ENCODE assay signal across 9 cellular contexts in genomic region chr4:184684491-184685189, GRCh38. TPM values are rescaled to one million over a fixed set of nuclear protein-coding genes. Genes with fewer than 3 reads are reported as not detected.
DNase-seq lines count a peak whose midpoint lies in the region; ATAC-seq and TF ChIP-seq lines count a peak whose summit lies in the region.
"Had no signal": no experiment of that assay in that cellular context is flagged by ENCODE, and none has a peak within 500 bp of the region (broad histone marks: within the 10 kb centered on the region; RNA-seq: fewer than 3 reads in every experiment).

No MANE protein-coding gene starts in this region.

- H3K9ac ChIP-seq in mammary epithelial cell (ENCODE audit: insufficient read depth, low read length), result no peak overlapping the region

- H3K4me1 Mint-ChIP-seq in naive thymus-derived CD4-positive, alpha-beta T cell, result peaks cover 0 to 21% (median 7%) of the 10 kb centered on the region in 7 donors
- peaks cover 10% of the 10 kb centered on the region for H3K4me1 Mint-ChIP-seq in osteocyte (ENCODE audit: unreplicated experiment)

- ATAC-seq in naive thymus-derived CD4-positive, alpha-beta T cell, result peak; percentile 86
- ATAC-seq in HG03025 (IDR thresholded peaks at IDR 0.05; ENCODE audit: low FRiP score, unreplicated experiment) (no peak), HG03469 (IDR thresholded peaks at IDR 0.05; ENCODE audit: unreplicated experiment) (no peak)

- in situ Hi-C loops in mammary epithelial cell (cut with MboI; ENCODE audit: low sequenced_read_pairs in 2 of 2), result no loop called here

- H3K9me3 ChIP-seq in mammary epithelial cell (replicated peaks; ENCODE audit: insufficient read depth, low read length), result no peaks in the 10 kb centered on the region
- H3K9me3 ChIP-seq in naive thymus-derived CD4-positive, alpha-beta T cell (ENCODE audit: control insufficient read depth in 2 of 3, low read length in 3 of 3), result no peaks in the 10 kb centered on the region

- no peak overlapping the region for H2AFZ ChIP-seq in mammary epithelial cell (ENCODE audit: low read depth, low read length)

- no TSS peak for BruUV-seq in mammary epithelial cell (replicated peaks; lab: Mats Ljungman, UMichigan)

- peak; percentile 17 for DNase-seq in GM03348 (ENCODE audit: low spot score)
- DNase-seq in MV-4-11 (lab: John Stamatoyannopoulos, UW), result peak; percentile 95
- DNase-seq in mammary epithelial cell, result peak; percentile 5
- DNase-seq in naive thymus-derived CD4-positive, alpha-beta T cell, result no peak
- DNase-seq in osteocyte (ENCODE audit: extremely low spot score, unreplicated experiment), result no peak
- DNase-seq: anterior cingulate cortex, NCI-H146 had no signal

- no peak overlapping the region for H3K4me3 ChIP-seq in mammary epithelial cell (replicated peaks in 1 of 3; ENCODE audit: insufficient read depth in 1 of 3, low read depth in 2 of 3, low read length in 3 of 3)
- no peak overlapping the region for H3K4me3 ChIP-seq in naive thymus-derived CD4-positive, alpha-beta T cell (ENCODE audit: low read length)

- no peaks in the 10 kb centered on the region for H3K27me3 Mint-ChIP-seq in naive thymus-derived CD4-positive, alpha-beta T cell
- no peaks in the 10 kb centered on the region for H3K27me3 Mint-ChIP-seq in osteocyte (ENCODE audit: unreplicated experiment)

- no peaks in the 10 kb centered on the region for H3K27me3 ChIP-seq in mammary epithelial cell (ENCODE audit: insufficient read depth, low read length)
- no peaks in the 10 kb centered on the region for H3K27me3 ChIP-seq in naive thymus-derived CD4-positive, alpha-beta T cell (ENCODE audit: control insufficient read depth in 2 of 2, insufficient read depth in 2 of 2, low read length in 2 of 2)

- H3K4me1 ChIP-seq in mammary epithelial cell (ENCODE audit: insufficient read depth, low read length), result peaks cover 28% of the 10 kb centered on the region
- H3K4me1 ChIP-seq in naive thymus-derived CD4-positive, alpha-beta T cell (ENCODE audit: control insufficient read depth in 2 of 2, insufficient read depth in 2 of 2, low read length in 2 of 2), result no peaks in the 10 kb centered on the region

- peak overlapping the region in 3 of 9 donors; percentile 13 to 53 (median 50) for H3K27ac Mint-ChIP-seq in naive thymus-derived CD4-positive, alpha-beta T cell
- no peak overlapping the region for H3K27ac Mint-ChIP-seq in osteocyte (ENCODE audit: unreplicated experiment)

- no peak overlapping the region for H3K27ac ChIP-seq in mammary epithelial cell (ENCODE audit: insufficient read depth, low read depth, low read length)
- no peak overlapping the region for H3K27ac ChIP-seq in naive thymus-derived CD4-positive, alpha-beta T cell (ENCODE audit: low read depth, low read length)

- intact Hi-C loops in mammary epithelial cell (cut with micrococcal nuclease), result no loop called here
- intact Hi-C loops in naive thymus-derived CD4-positive, alpha-beta T cell (cut with micrococcal nuclease), result no loop called here

- no peak overlapping the region for H3K4me2 ChIP-seq in mammary epithelial cell (ENCODE audit: insufficient read depth, low read depth, low read length)

- WGBS in mammary epithelial cell (ENCODE audit: low coverage, missing lambda C conversion rate), result 83% methylated on average over 5 of the region's 5 CpGs

- H3K79me2 ChIP-seq in mammary epithelial cell (ENCODE audit: insufficient read depth, low read length), result no peaks in the 10 kb centered on the region

- CTCF ChIA-PET in mammary epithelial cell (lab: Charles Lee; ENCODE audit: low non-redundant PET), result no interaction called here
- CTCF ChIA-PET in naive thymus-derived CD4-positive, alpha-beta T cell (lab: Charles Lee), result interaction anchor here (0.9 kb wide), 1 partner anchor 16 kb away, joined by 3 read pairs; no protein-coding TSS in a partner anchor

- H4K20me1 ChIP-seq in mammary epithelial cell (ENCODE audit: insufficient read depth, low read length), result no peaks in the 10 kb centered on the region

- POLR2A ChIA-PET in naive thymus-derived CD4-positive, alpha-beta T cell (lab: Charles Lee), result no interaction called here

- H3K36me3 ChIP-seq in mammary epithelial cell (ENCODE audit: insufficient read depth, low read length), result no peaks in the 10 kb centered on the region
- peaks cover 0 to 4% (median 0%) of the 10 kb centered on the region in 3 experiments for H3K36me3 ChIP-seq in naive thymus-derived CD4-positive, alpha-beta T cell (ENCODE audit: control insufficient read depth in 2 of 3, insufficient read depth in 3 of 3, low read length in 3 of 3)

- no peaks in the 10 kb centered on the region for H3K9me3 Mint-ChIP-seq in naive thymus-derived CD4-positive, alpha-beta T cell
- no peaks in the 10 kb centered on the region for H3K9me3 Mint-ChIP-seq in osteocyte (ENCODE audit: unreplicated experiment)

- TF ChIP-seq CTCF in mammary epithelial cell (conservative IDR thresholded peaks at IDR 0.05 in 1 of 2, IDR thresholded peaks at IDR 0.05 in 1 of 2; ENCODE audit: extremely low read depth in 1 of 2, insufficient read depth in 1 of 2, low read depth in 1 of 2, low read length in 2 of 2) (no peak), osteocyte (IDR thresholded peaks at IDR 0.05) (no peak)

- peak overlapping the region in 1 of 10 donors; percentile 23 for H3K4me3 Mint-ChIP-seq in naive thymus-derived CD4-positive, alpha-beta T cell
- H3K4me3 Mint-ChIP-seq in osteocyte (ENCODE audit: unreplicated experiment), result no peak overlapping the region

- peaks cover 0 to 30% (median 14%) of the 10 kb centered on the region in 5 donors for H3K36me3 Mint-ChIP-seq in naive thymus-derived CD4-positive, alpha-beta T cell
- peaks cover 10% of the 10 kb centered on the region for H3K36me3 Mint-ChIP-seq in osteocyte (ENCODE audit: unreplicated experiment)

- dilution Hi-C loops in mammary epithelial cell (cut with HindIII; ENCODE audit: low sequenced_read_pairs), result no loop called here

RNA-seq across cellular contexts. Expression of gene PRIMPOL, which starts 35.1 kb away (rescaled TPM):
- total RNA-seq in mammary epithelial cell, result 10 to 100 TPM in 1 of 2 donors, 1 to 10 TPM in 1; 8.0 to 19.9 TPM
- polyA plus RNA-seq in mammary epithelial cell, result 10.3 TPM
- 7.3 TPM for polyA minus RNA-seq in mammary epithelial cell
- 10 to 100 TPM; 12.1 to 19.3 (median 16.7) TPM for total RNA-seq in naive thymus-derived CD4-positive, alpha-beta T cell
- polyA plus RNA-seq in naive thymus-derived CD4-positive, alpha-beta T cell, result 10 to 100 TPM; 12.3 to 16.5 TPM
- total RNA-seq in osteocyte, result 13.2 and 17.5 TPM in 2 replicates

RNA-seq across cellular contexts. Expression of gene CASP3, which starts 35.4 kb away (rescaled TPM):
- 10 to 100 TPM; 34.2 to 43.0 TPM for total RNA-seq in mammary epithelial cell
- polyA plus RNA-seq in mammary epithelial cell, result 18.9 TPM
- 9.7 TPM for polyA minus RNA-seq in mammary epithelial cell
- 10 to 100 TPM; 12.4 to 73.4 (median 17.2) TPM for total RNA-seq in naive thymus-derived CD4-positive, alpha-beta T cell
- polyA plus RNA-seq in naive thymus-derived CD4-positive, alpha-beta T cell, result 1 to 10 TPM; 2.9 to 4.3 TPM
- total RNA-seq in osteocyte, result 28.2 and 33.3 TPM in 2 replicates

RNA-seq across cellular contexts. Expression of gene CENPU, which starts 49.3 kb away (rescaled TPM):
- total RNA-seq in mammary epithelial cell (10 to 100 TPM in 1 of 2 donors, 1 to 10 TPM in 1; 4.5 to 38.3 TPM), osteocyte (6.9 and 8.8 TPM in 2 replicates)
- 23.3 TPM for polyA plus RNA-seq in mammary epithelial cell
- polyA minus RNA-seq in mammary epithelial cell, result 8.7 TPM
- total RNA-seq in naive thymus-derived CD4-positive, alpha-beta T cell, result 10 to 100 TPM in 1 of 5 experiments, 1 to 10 TPM in 4; 1.1 to 43.8 (median 3.1) TPM
- 1 to 10 TPM; 1.9 to 2.7 TPM for polyA plus RNA-seq in naive thymus-derived CD4-positive, alpha-beta T cell

Comparison
In these comparisons a context has a peak if more than half of its experiments do, and no peak if none do; other contexts are left out.
1. DNase-seq: peak in GM03348 (single experiment), MV-4-11 (single experiment) and mammary epithelial cell (single experiment); none in naive thymus-derived CD4-positive, alpha-beta T cell (0 of 9) and osteocyte (single experiment).